Comparison of ENCODE assay signal across 1 cellular context in the genomic region with DNA sequence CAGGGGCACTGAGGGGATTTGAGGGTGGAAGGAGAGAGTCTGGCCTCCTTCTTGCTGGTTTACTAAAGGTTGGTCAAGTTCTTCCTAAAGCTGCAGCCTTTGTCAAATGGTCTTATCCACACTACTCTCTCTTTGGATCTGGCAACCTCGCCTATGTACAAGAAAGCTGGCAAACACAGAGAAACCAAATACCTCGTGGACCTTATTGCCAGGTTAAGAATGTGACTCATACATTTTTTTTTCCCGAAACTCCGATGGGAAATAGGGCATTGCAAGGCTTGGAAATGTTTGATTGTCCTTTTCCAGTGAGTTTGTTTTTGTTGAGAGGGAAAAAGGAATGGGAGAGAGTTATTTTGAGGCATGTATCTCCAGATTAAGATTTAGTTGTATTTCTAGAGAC.
TF ChIP-seq lines count a peak whose summit lies in the region.

No MANE protein-coding gene starts in this region.

TF ChIP-seq in SK-N-SH, 30 proteins besides CTCF, POLR2A, EP300 and RAD21 (continued from another document):
- TF ChIP-seq JUND (IDR thresholded peaks at IDR 0.05) (no peak), NRF1 (IDR thresholded peaks at IDR 0.05; ENCODE audit: low read depth, low read length) (no peak), CHD2 (IDR thresholded peaks at IDR 0.05; ENCODE audit: low read length, partially characterized antibody) (no peak), REST (IDR thresholded peaks at IDR 0.05; ENCODE audit: low read depth, low read length) (no peak), FOSL2 (IDR thresholded peaks at IDR 0.05; ENCODE audit: borderline replicate concordance, low read depth) (no peak), SIN3A (IDR thresholded peaks at IDR 0.05; ENCODE audit: borderline replicate concordance, low read depth, low read length) (no peak), USF1 (IDR thresholded peaks at IDR 0.05; ENCODE audit: borderline replicate concordance, low read depth) (no peak), MXI1 (IDR thresholded peaks at IDR 0.05; ENCODE audit: low read depth, low read length) (no peak), GABPA (IDR thresholded peaks at IDR 0.05; ENCODE audit: low read depth) (no peak), RCOR1 (IDR thresholded peaks at IDR 0.05; ENCODE audit: low read length) (no peak), NFIC (IDR thresholded peaks at IDR 0.05; ENCODE audit: borderline replicate concordance) (no peak), MEF2A (IDR thresholded peaks at IDR 0.05; ENCODE audit: borderline replicate concordance, low read depth) (no peak)
- TF ChIP-seq, protein P1, sequence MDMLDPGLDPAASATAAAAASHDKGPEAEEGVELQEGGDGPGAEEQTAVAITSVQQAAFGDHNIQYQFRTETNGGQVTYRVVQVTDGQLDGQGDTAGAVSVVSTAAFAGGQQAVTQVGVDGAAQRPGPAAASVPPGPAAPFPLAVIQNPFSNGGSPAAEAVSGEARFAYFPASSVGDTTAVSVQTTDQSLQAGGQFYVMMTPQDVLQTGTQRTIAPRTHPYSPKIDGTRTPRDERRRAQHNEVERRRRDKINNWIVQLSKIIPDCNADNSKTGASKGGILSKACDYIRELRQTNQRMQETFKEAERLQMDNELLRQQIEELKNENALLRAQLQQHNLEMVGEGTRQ (IDR thresholded peaks at IDR 0.05; ENCODE audit: borderline replicate concordance, low read depth, low read length): no peak
